16 cellular contexts compared by ENCODE assay signal in the genomic region with DNA sequence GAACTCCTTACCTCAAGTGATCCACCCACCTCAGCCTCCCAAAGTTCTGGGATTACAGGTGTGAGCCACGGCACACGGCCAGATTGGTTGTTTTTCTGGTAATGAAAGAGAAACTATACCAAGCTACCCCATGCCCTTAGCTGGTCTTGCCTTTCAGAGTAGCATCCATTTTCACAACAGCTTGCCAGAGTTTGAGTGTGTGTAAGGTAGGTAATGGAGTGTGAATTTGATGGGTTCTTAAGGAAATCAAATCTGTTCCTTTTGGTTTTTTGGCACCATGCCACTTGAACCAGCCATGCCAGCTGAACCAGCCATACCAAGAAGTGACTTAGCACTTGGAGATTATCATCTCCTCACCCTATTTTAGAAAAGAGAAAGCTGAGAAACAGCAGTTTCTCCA. TPM values are rescaled to one million over a fixed set of nuclear protein-coding genes. Genes with fewer than 3 reads are reported as not detected.
DNase-seq lines count a peak whose midpoint lies in the region; ATAC-seq, FAIRE-seq and TF ChIP-seq lines count a peak whose summit lies in the region.
"Had no signal": no experiment of that assay in that cellular context is flagged by ENCODE, and none has a peak within 500 bp of the region (broad histone marks: within the 10 kb centered on the region; RNA-seq: fewer than 3 reads in every experiment).

No MANE protein-coding gene starts in this region.

- POLR2A ChIA-PET in GM12878 (lab: Charles Lee), result interaction anchor here (0.7 to 1.4 kb wide), 6 partner anchors 13 to 727 kb away, joined by 3 to 6 read pairs (median 3); no protein-coding TSS in a partner anchor

- H3K4me2 ChIP-seq in BLaER1 (peak overlapping the region; percentile 77), MM.1S (ENCODE audit: low read depth, low read length) (peak overlapping the region; percentile 24; the same call in 1 of the 2 replicates), GM12878 (ENCODE audit: control insufficient read depth, insufficient read depth) (peak overlapping the region; percentile 77)

- TF ChIP-seq EP300 in GM12878 (IDR thresholded peaks at IDR 0.05; ENCODE audit: borderline replicate concordance in 1 of 2, control insufficient read depth in 1 of 2, low read depth in 2 of 2, low read length in 2 of 2), result no peak

- H3K36me3 ChIP-seq in BLaER1 (peaks cover 17% of the 10 kb centered on the region), MM.1S (replicated peaks; ENCODE audit: insufficient read depth, low read length) (no peaks in the 10 kb centered on the region), GM12878 (ENCODE audit: control insufficient read depth in 2 of 2, insufficient read depth in 2 of 2, low read length in 1 of 2) (peaks cover 0 to 5% of the 10 kb centered on the region in 2 experiments; a peak in 2 of 4 replicates)

- H3K4me3 ChIP-seq in BLaER1, result no peak overlapping the region
- H3K4me3 ChIP-seq in MM.1S (ENCODE audit: low read length), result no peak overlapping the region
- peak overlapping the region; percentile 46; the same call in 1 of the 2 replicates for H3K4me3 ChIP-seq in GM12878
- H3K4me3 ChIP-seq: dorsolateral prefrontal cortex, spleen had no signal

- DNase-seq in MM.1S (peak; percentile 57), GM12878 (ENCODE audit: low read depth, low spot score) (no peak), NCI-H146 (lab: John Stamatoyannopoulos, UW) (no peak), NCI-H128 (lab: John Stamatoyannopoulos, UW; ENCODE audit: unreplicated experiment) (no peak), AG08395 (ENCODE audit: low spot score) (no peak)
- DNase-seq: activated CD4-positive, CD25-positive, alpha-beta regulatory T cell treated with anti-CD3 and anti-CD28 coated beads, Interleukin-2, amount 50 U/mL, for 72 hours; dorsolateral prefrontal cortex; HFFc6; hippocampal formation; NCI-H1694; NCI-H774; posterior cingulate gyrus; spleen had no signal

- H3K9ac ChIP-seq in BLaER1 (no peak overlapping the region), MM.1S (ENCODE audit: low read length) (no peak overlapping the region), GM12878 (ENCODE audit: control insufficient read depth, insufficient read depth, low read length) (no peak overlapping the region)

- H3K4me1 ChIP-seq in BLaER1 (peaks cover 96% of the 10 kb centered on the region), MM.1S (ENCODE audit: low read length) (peaks cover 31% of the 10 kb centered on the region), GM12878 (ENCODE audit: control insufficient read depth, insufficient read depth, low read length) (peaks cover 53% of the 10 kb centered on the region)

- 5% methylated on average over 2 of the region's 2 CpGs for WGBS in GM12878 (ENCODE audit: insufficient coverage, insufficient replicate concordance, low lambda C conversion rate, missing lambda C conversion rate)

- ATAC-seq in GM12878, result peak; percentile 53

- no TSS peak for BruUV-seq in GM12878 (replicated peaks; lab: Mats Ljungman, UMichigan)

- H3F3A ChIP-seq in MM.1S (ENCODE audit: insufficient read depth, low read length), result peaks cover 25% of the 10 kb centered on the region

- H2AFZ ChIP-seq in MM.1S (ENCODE audit: low read length) (no peak overlapping the region), GM12878 (ENCODE audit: control insufficient read depth, low read depth, low read length) (no peak overlapping the region)

- RAD21 ChIA-PET in GM12878 (lab: Charles Lee; ENCODE audit: unreplicated experiment), result interaction anchor here (1.0 to 2.0 kb wide), 9 partner anchors 8 to 157 kb away, joined by 3 to 13 read pairs (median 5); a partner anchor contains a TSS

- H3K27ac ChIP-seq in BLaER1 (no peak overlapping the region), C4-2B (peak overlapping the region; percentile 20; the same call in 1 of the 2 replicates), MM.1S (ENCODE audit: low read length) (peak overlapping the region; percentile 22; the same call in 1 of the 2 replicates), GM12878 (ENCODE audit: control insufficient read depth, insufficient read depth) (peak overlapping the region; percentile 53; the same call in 1 of the 2 replicates)

- H3K79me2 ChIP-seq in MM.1S (ENCODE audit: low read length) (peaks cover 76% of the 10 kb centered on the region), GM12878 (ENCODE audit: control insufficient read depth, insufficient read depth, low read length) (peaks cover 65% of the 10 kb centered on the region)

- FAIRE-seq in GM12878 (lab: Jason Lieb, UNC), result no peak

- SMC1A ChIA-PET in GM12878 (lab: Charles Lee; ENCODE audit: uncharacterized antibody, unreplicated experiment), result interaction anchor here (0.6 to 3.2 kb wide), 11 partner anchors 11 to 395 kb away, joined by 3 to 24 read pairs (median 6); a partner anchor contains a TSS

- H3K9me3 ChIP-seq in BLaER1 (no peaks in the 10 kb centered on the region), MM.1S (replicated peaks; ENCODE audit: insufficient read depth, low read length) (no peaks in the 10 kb centered on the region), GM12878 (replicated peaks; ENCODE audit: control insufficient read depth, insufficient read depth, low read length) (no peaks in the 10 kb centered on the region; the same call in 2 of the 3 replicates)
- H3K9me3 ChIP-seq: spleen had no signal

- intact Hi-C loops in GM12878 (cut with micrococcal nuclease; ENCODE audit: unreplicated experiment), result no loop called here

- H3K9me2 ChIP-seq in MM.1S (replicated peaks; ENCODE audit: insufficient read depth, low read length), result no peaks in the 10 kb centered on the region

- TF ChIP-seq POLR2A in GM12878 (IDR thresholded peaks at IDR 0.05; ENCODE audit: low read depth, low read length), result no peak

- no peak for TF ChIP-seq RAD21 in GM12878 (IDR thresholded peaks at IDR 0.05; ENCODE audit: insufficient read depth, low read depth, low read length)

- no peak for TF ChIP-seq CTCF in C4-2B (conservative IDR thresholded peaks at IDR 0.05)
- no peak for TF ChIP-seq CTCF in MM.1S (IDR thresholded peaks at IDR 0.05; ENCODE audit: low read length)
- TF ChIP-seq CTCF in GM12878 (IDR thresholded peaks at IDR 0.05 in 2 of 3, conservative IDR thresholded peaks at IDR 0.05 in 1 of 3; ENCODE audit: control insufficient read depth in 2 of 3, extremely low read depth in 1 of 3, insufficient read depth in 1 of 3, low read depth in 3 of 3, low read length in 3 of 3), result no peak

- in situ Hi-C loops in GM12878 (cut with MboI), result no loop called here

- H3K27me3 ChIP-seq in BLaER1 (no peaks in the 10 kb centered on the region), MM.1S (replicated peaks; ENCODE audit: insufficient read depth, low read length) (no peaks in the 10 kb centered on the region), GM12878 (replicated peaks in 1 of 2; ENCODE audit: control insufficient read depth in 2 of 2, insufficient read depth in 2 of 2, low read length in 1 of 2) (no peaks in the 10 kb centered on the region)
- H3K27me3 ChIP-seq: dorsolateral prefrontal cortex, spleen had no signal

- H4K20me1 ChIP-seq in BLaER1, result peaks cover 39% of the 10 kb centered on the region; the same call in 1 of the 2 replicates
- no peaks in the 10 kb centered on the region for H4K20me1 ChIP-seq in MM.1S (ENCODE audit: insufficient read depth, low read length)
- no peaks in the 10 kb centered on the region for H4K20me1 ChIP-seq in GM12878 (ENCODE audit: control insufficient read depth, insufficient read depth)

- CTCF ChIA-PET in GM12878 (lab: Yijun Ruan, JAX), result interaction anchor here (1.3 to 15.9 kb wide), 6 partner anchors 23 to 49 kb away, joined by 3 to 132 read pairs (median 9); a partner anchor contains a TSS

RNA-seq across cellular contexts. Expression of a gene that starts 5.1 kb away (rescaled TPM):
- 198 and 216 TPM in 2 replicates for total RNA-seq in GM12878 (2013; cell fraction: nucleolus; rRNA removed)
- total RNA-seq in GM12878 (2014; rRNA removed) (20.2 and 22.7 TPM in 2 replicates), GM12878 (2014; rRNA removed; fragmentation: Illumina TruSeq; extraction: Trizol) (48.0 and 51.1 TPM in 2 replicates), GM12878 (2021) (60.3 and 67.9 TPM in 2 replicates)
- 49.0 TPM for polyA plus RNA-seq in GM12878 (2011; ENCODE audit: low read depth)
- polyA plus RNA-seq in GM12878 (2011; rRNA removed) (138 and 146 TPM in 2 replicates), GM12878 (2014; fragmentation: Illumina TruSeq; extraction: Trizol) (65.6 and 81.9 TPM in 2 replicates), GM12878 (2014; fragmentation: Nextera tagmentation; extraction: Ambion mirVana) (10 to 100 TPM; 33.7 to 36.4 TPM), GM12878 (2014; rRNA removed) (45.4 and 48.4 TPM in 2 replicates), GM12878 (2016; fragmentation: Nextera tagmentation; extraction: Ambion mirVana) (10 to 100 TPM; 58.3 to 67.1 TPM)
- polyA plus RNA-seq in GM12878 (2011; cell fraction: cytosol; rRNA removed), result 55.6 and 59.7 TPM in 2 replicates
- 105 and 131 TPM in 2 replicates for polyA plus RNA-seq in GM12878 (2011; cell fraction: nucleus; rRNA removed)
- 69.5 and 82.0 TPM in 2 replicates for polyA plus RNA-seq in GM12878 (2012)
- 144 and 207 TPM in 2 replicates for polyA minus RNA-seq in GM12878 (2011; rRNA and poly(A)+ RNA removed)
- polyA minus RNA-seq in GM12878 (2011; cell fraction: cytosol; rRNA and poly(A)+ RNA removed), result 34.1 and 51.3 TPM in 2 replicates
- 47.6 and 68.2 TPM in 2 replicates for polyA minus RNA-seq in GM12878 (2011; cell fraction: nucleus; rRNA and poly(A)+ RNA removed)

RNA-seq across cellular contexts. Expression of a gene that starts 18.9 kb away (rescaled TPM):
- total RNA-seq in GM12878 (2013; cell fraction: nucleolus; rRNA removed), result 0.79 TPM in 1 of 2 replicates, not detected in the other
- 0.06 and 0.22 TPM in 2 replicates for total RNA-seq in GM12878 (2014; rRNA removed)
- total RNA-seq in GM12878 (2014; rRNA removed; fragmentation: Illumina TruSeq; extraction: Trizol), result 0.14 and 0.27 TPM in 2 replicates
- total RNA-seq in GM12878 (2021), result 0.10 TPM in 1 of 2 replicates, not detected in the other
- not detected for polyA plus RNA-seq in GM12878 (2011; ENCODE audit: low read depth)
- polyA plus RNA-seq in GM12878 (2011; rRNA removed), result 0.07 and 0.10 TPM in 2 replicates
- 0.06 and 0.08 TPM in 2 replicates for polyA plus RNA-seq in GM12878 (2011; cell fraction: cytosol; rRNA removed)
- 0.04 and 0.09 TPM in 2 replicates for polyA plus RNA-seq in GM12878 (2011; cell fraction: nucleus; rRNA removed)
- 0.20 TPM in 1 of 2 replicates, not detected in the other for polyA plus RNA-seq in GM12878 (2012)
- 0.13 and 0.16 TPM in 2 replicates for polyA plus RNA-seq in GM12878 (2014; fragmentation: Illumina TruSeq; extraction: Trizol)
- polyA plus RNA-seq in GM12878 (2014; fragmentation: Nextera tagmentation; extraction: Ambion mirVana), result not detected
- 0.36 TPM in 1 of 2 replicates, not detected in the other for polyA plus RNA-seq in GM12878 (2014; rRNA removed)
- polyA plus RNA-seq in GM12878 (2016; fragmentation: Nextera tagmentation; extraction: Ambion mirVana), result not detected
- 0.10 and 0.22 TPM in 2 replicates for polyA minus RNA-seq in GM12878 (2011; rRNA and poly(A)+ RNA removed)
- polyA minus RNA-seq in GM12878 (2011; cell fraction: cytosol; rRNA and poly(A)+ RNA removed), result not detected in 2 replicates
- polyA minus RNA-seq in GM12878 (2011; cell fraction: nucleus; rRNA and poly(A)+ RNA removed), result not detected in 2 replicates
- total RNA-seq: HFFc6, spleen had no signal
- polyA plus RNA-seq: CD14-positive monocyte had no signal

RNA-seq across cellular contexts. Expression of a gene that starts 56.6 kb away (rescaled TPM):
- 17.6 and 27.1 TPM in 2 replicates for total RNA-seq in GM12878 (2013; cell fraction: nucleolus; rRNA removed)
- total RNA-seq in GM12878 (2014; rRNA removed) (226 and 259 TPM in 2 replicates), GM12878 (2014; rRNA removed; fragmentation: Illumina TruSeq; extraction: Trizol) (473 and 474 TPM in 2 replicates), GM12878 (2021) (175 and 178 TPM in 2 replicates)
- polyA plus RNA-seq in GM12878 (2011; ENCODE audit: low read depth), result 402 TPM
- polyA plus RNA-seq in GM12878 (2011; rRNA removed) (385 and 425 TPM in 2 replicates), GM12878 (2014; fragmentation: Illumina TruSeq; extraction: Trizol) (505 and 513 TPM in 2 replicates), GM12878 (2014; fragmentation: Nextera tagmentation; extraction: Ambion mirVana) (1,000 to 10,000 TPM; 1,262 to 1,605 TPM), GM12878 (2014; rRNA removed) (378 and 399 TPM in 2 replicates), GM12878 (2016; fragmentation: Nextera tagmentation; extraction: Ambion mirVana) (100 to 1,000 TPM; 916 to 958 TPM)
- polyA plus RNA-seq in GM12878 (2011; cell fraction: cytosol; rRNA removed), result 832 and 860 TPM in 2 replicates
- 194 and 297 TPM in 2 replicates for polyA plus RNA-seq in GM12878 (2011; cell fraction: nucleus; rRNA removed)
- 160 and 229 TPM in 2 replicates for polyA plus RNA-seq in GM12878 (2012)
- 101 and 154 TPM in 2 replicates for polyA minus RNA-seq in GM12878 (2011; rRNA and poly(A)+ RNA removed)
- 44.4 and 46.8 TPM in 2 replicates for polyA minus RNA-seq in GM12878 (2011; cell fraction: cytosol; rRNA and poly(A)+ RNA removed)
- polyA minus RNA-seq in GM12878 (2011; cell fraction: nucleus; rRNA and poly(A)+ RNA removed), result 42.1 and 60.7 TPM in 2 replicates

Comparison
In these comparisons a context has a peak if more than half of its experiments do, and no peak if none do; other contexts are left out.
1. H3K4me2 ChIP-seq: peak in every context shown above with its lines; median percentile 77 in BLaER1; 77 in GM12878; 24 in MM.1S.